1 cellular context compared by ENCODE assay signal in genomic region chr21:38957575-38958340, GRCh38.
TF ChIP-seq lines count a peak whose summit lies in the region.

No MANE protein-coding gene starts in this region.

TF ChIP-seq in A549, 52 proteins besides CTCF, POLR2A, EP300 and RAD21 (continued from another document):
- TF ChIP-seq USF2 (IDR thresholded peaks at IDR 0.05), result no peak
- no peak for TF ChIP-seq ZC3H11A (IDR thresholded peaks at IDR 0.05)
- no peak for TF ChIP-seq CHD4 (IDR thresholded peaks at IDR 0.05; ENCODE audit: borderline replicate concordance)
- no peak for TF ChIP-seq EHF (CRISPR knock-in tag; IDR thresholded peaks at IDR 0.05)
- no peak for TF ChIP-seq SMC3 (IDR thresholded peaks at IDR 0.05)
- TF ChIP-seq E2F6 (IDR thresholded peaks at IDR 0.05; ENCODE audit: borderline replicate concordance, low read depth), result no peak
- no peak for TF ChIP-seq CEBPB (IDR thresholded peaks at IDR 0.05)
- no peak for TF ChIP-seq HOXA7 (CRISPR knock-in tag; IDR thresholded peaks at IDR 0.05)
- no peak for TF ChIP-seq GATA3 (IDR thresholded peaks at IDR 0.05; ENCODE audit: borderline replicate concordance)
